ENCODE assay signal across 15 cellular contexts in the genomic region with DNA sequence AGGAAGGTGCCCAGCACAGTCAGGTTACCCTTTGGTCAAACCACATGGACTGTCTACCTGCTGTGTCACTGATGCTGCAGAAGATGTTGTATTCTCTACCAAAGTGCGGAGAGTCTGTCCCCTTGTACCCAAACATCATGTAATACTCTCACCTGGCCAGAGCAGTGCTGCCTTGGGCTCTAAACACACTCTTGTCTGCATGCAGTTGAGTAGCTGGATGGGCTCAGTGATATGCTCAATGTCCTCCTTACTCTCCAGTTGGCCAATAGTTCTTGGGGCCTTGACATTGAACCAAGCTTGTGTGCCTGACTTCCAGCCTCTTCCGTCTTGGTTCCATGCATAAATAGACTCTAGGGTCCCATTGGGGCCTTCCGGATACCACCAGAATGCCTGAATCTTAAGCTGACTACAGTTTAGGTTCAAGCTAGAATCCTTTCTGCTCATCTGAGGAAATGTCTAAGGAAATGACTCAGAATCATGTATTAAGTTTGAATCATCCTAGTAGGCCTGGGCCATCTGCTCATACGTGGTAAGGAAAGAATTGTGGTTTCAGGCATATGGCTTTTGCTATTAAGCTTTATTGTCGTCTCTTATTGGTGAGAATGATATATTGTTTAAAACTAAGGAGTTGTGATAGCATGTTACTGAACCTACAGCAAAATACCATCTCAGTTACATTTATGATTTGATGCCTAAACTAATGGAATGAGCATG.
DNase-seq lines count a peak whose midpoint lies in the region; ATAC-seq, FAIRE-seq and TF ChIP-seq lines count a peak whose summit lies in the region.
"Had no signal": no experiment of that assay in that cellular context is flagged by ENCODE, and none has a peak within 500 bp of the region (broad histone marks: within the 10 kb centered on the region; RNA-seq: fewer than 3 reads in every experiment).

No MANE protein-coding gene starts in this region.

- no peaks in the 10 kb centered on the region for H3K36me3 ChIP-seq in CD8-positive, alpha-beta T cell (ENCODE audit: insufficient read depth, low read length)
- H3K36me3 ChIP-seq: gastrocnemius medialis, transverse colon had no signal

- no peaks in the 10 kb centered on the region for H3K27me3 Mint-ChIP-seq in CD8-positive, alpha-beta T cell (ENCODE audit: low read depth)
- no peaks in the 10 kb centered on the region for H3K27me3 Mint-ChIP-seq in activated T-helper 2 cell treated with anti-CD3 and anti-CD28 coated beads, Interferon-gamma antibody, Interleukin-2, Interleukin-4, amounts not matched to agents 10 μg/mL and 5 μg/mL and 100 μg/mL, durations not matched to agents 14 hours and 24 hours and 36 hours (ENCODE audit: low read depth)

- H3K4me1 ChIP-seq in CD8-positive, alpha-beta T cell (ENCODE audit: insufficient read depth, low read length) = no peaks in the 10 kb centered on the region
- H3K4me1 ChIP-seq: gastrocnemius medialis, transverse colon had no signal

- no peak for TF ChIP-seq CTCF in CD8-positive, alpha-beta T cell (IDR thresholded peaks at IDR 0.05)

- H3K9me3 Mint-ChIP-seq in CD8-positive, alpha-beta T cell = no peaks in the 10 kb centered on the region
- H3K9me3 Mint-ChIP-seq in activated T-helper 2 cell treated with anti-CD3 and anti-CD28 coated beads, Interferon-gamma antibody, Interleukin-2, Interleukin-4, amounts not matched to agents 10 μg/mL and 5 μg/mL and 100 μg/mL, durations not matched to agents 14 hours and 24 hours and 36 hours = no peaks in the 10 kb centered on the region

- no peaks in the 10 kb centered on the region for H3K36me3 Mint-ChIP-seq in CD8-positive, alpha-beta T cell
- H3K36me3 Mint-ChIP-seq in activated T-helper 2 cell treated with anti-CD3 and anti-CD28 coated beads, Interferon-gamma antibody, Interleukin-2, Interleukin-4, amounts not matched to agents 10 μg/mL and 5 μg/mL and 100 μg/mL, durations not matched to agents 14 hours and 24 hours and 36 hours (ENCODE audit: low read depth) = no peaks in the 10 kb centered on the region
- H3K36me3 Mint-ChIP-seq: brain had no signal

- no peak overlapping the region for H3K27ac ChIP-seq in CD8-positive, alpha-beta T cell (ENCODE audit: low read depth, low read length)
- H3K27ac ChIP-seq: gastrocnemius medialis, transverse colon had no signal

- DNase-seq in CD8-positive, alpha-beta T cell = no peak
- DNase-seq in KG1 (lab: John Stamatoyannopoulos, UW) (peak; percentile 26), kidney tubule cell (ENCODE audit: low spot score) (peak; percentile 67), Right ventricle myocardium superior (no peak), mesenteric fat pad (ENCODE audit: low spot score) (no peak), GM12891 (ENCODE audit: insufficient read length, low spot score) (no peak)
- DNase-seq in activated T-helper 2 cell treated with anti-CD3 and anti-CD28 coated beads, Interferon-gamma antibody, Interleukin-2, Interleukin-4, amounts not matched to agents 10 μg/mL and 5 μg/mL and 100 μg/mL, durations not matched to agents 14 hours and 24 hours and 36 hours (ENCODE audit: low spot score) = no peak
- DNase-seq in stimulated activated CD8-positive, alpha-beta memory T cell treated with anti-CD3 and anti-CD28 coated beads, Interleukin-4, amount 100 ng/mL, for 48 hours = no peak
- DNase-seq: gastrocnemius medialis, NCI-H2171, posterior cingulate gyrus, SHP77 treated with DMSO at 0.1 percent for 48 hours, transverse colon had no signal

- H3K4me3 Mint-ChIP-seq in CD8-positive, alpha-beta T cell = no peak overlapping the region
- no peak overlapping the region for H3K4me3 Mint-ChIP-seq in activated T-helper 2 cell treated with anti-CD3 and anti-CD28 coated beads, Interferon-gamma antibody, Interleukin-2, Interleukin-4, amounts not matched to agents 10 μg/mL and 5 μg/mL and 100 μg/mL, durations not matched to agents 14 hours and 24 hours and 36 hours (ENCODE audit: low read depth)
- H3K4me3 Mint-ChIP-seq: brain had no signal

- intact Hi-C loops in CD8-positive, alpha-beta T cell (cut with DNase I, micrococcal nuclease) = no loop called here
- intact Hi-C loops in activated T-helper 2 cell treated with anti-CD3 and anti-CD28 coated beads, Interferon-gamma antibody, Interleukin-2, Interleukin-4, amounts not matched to agents 10 μg/mL and 5 μg/mL and 100 μg/mL, durations not matched to agents 14 hours and 24 hours and 36 hours (cut with micrococcal nuclease) = no loop called here
- intact Hi-C loops in Right ventricle myocardium superior (cut with DNase I) = no loop called here

- H3K4me1 Mint-ChIP-seq in CD8-positive, alpha-beta T cell (ENCODE audit: low read depth) = no peaks in the 10 kb centered on the region
- H3K4me1 Mint-ChIP-seq in activated T-helper 2 cell treated with anti-CD3 and anti-CD28 coated beads, Interferon-gamma antibody, Interleukin-2, Interleukin-4, amounts not matched to agents 10 μg/mL and 5 μg/mL and 100 μg/mL, durations not matched to agents 14 hours and 24 hours and 36 hours (ENCODE audit: low read depth) = peaks cover 9% of the 10 kb centered on the region
- H3K4me1 Mint-ChIP-seq: brain had no signal

- H3K9me3 ChIP-seq in CD8-positive, alpha-beta T cell (ENCODE audit: low read length) = no peaks in the 10 kb centered on the region
- H3K9me3 ChIP-seq: transverse colon had no signal

- peak overlapping the region; percentile 53 for H3K27ac Mint-ChIP-seq in CD8-positive, alpha-beta T cell
- peak overlapping the region; percentile 25 for H3K27ac Mint-ChIP-seq in activated T-helper 2 cell treated with anti-CD3 and anti-CD28 coated beads, Interferon-gamma antibody, Interleukin-2, Interleukin-4, amounts not matched to agents 10 μg/mL and 5 μg/mL and 100 μg/mL, durations not matched to agents 14 hours and 24 hours and 36 hours
- H3K27ac Mint-ChIP-seq: brain had no signal

- no peak overlapping the region for H3K4me3 ChIP-seq in CD8-positive, alpha-beta T cell (ENCODE audit: low read depth, low read length)
- H3K4me3 ChIP-seq: gastrocnemius medialis, transverse colon had no signal

- CTCF ChIA-PET in CD8-positive, alpha-beta T cell (lab: Charles Lee) = no interaction called here

- POLR2A ChIA-PET in CD8-positive, alpha-beta T cell (lab: Charles Lee) = no interaction called here

- FAIRE-seq in GM12891 (lab: Jason Lieb, UNC) = no peak
- FAIRE-seq: GM18507 had no signal

- no peaks in the 10 kb centered on the region for H3K27me3 ChIP-seq in CD8-positive, alpha-beta T cell (ENCODE audit: insufficient read depth, low read length)
- H3K27me3 ChIP-seq: gastrocnemius medialis, transverse colon had no signal

- ATAC-seq in CD8-positive, alpha-beta T cell = no peak
- ATAC-seq in Right ventricle myocardium superior (ENCODE audit: poor library complexity) = no peak
- ATAC-seq: gastrocnemius medialis had no signal

- no peak for TF ChIP-seq POLR2A in GM12891 (IDR thresholded peaks at IDR 0.05; ENCODE audit: low read depth, low read length)

TF ChIP-seq in GM12891, 5 proteins besides CTCF, POLR2A, EP300 and RAD21:
- no peak for TF ChIP-seq SPI1 (IDR thresholded peaks at IDR 0.05; ENCODE audit: low read depth, low read length)
- TF ChIP-seq POLR2AphosphoS5 (IDR thresholded peaks at IDR 0.05; ENCODE audit: low read depth, low read length) = no peak
- no peak for TF ChIP-seq TAF1 (IDR thresholded peaks at IDR 0.05; ENCODE audit: low read depth, low read length)

Comparison
In these comparisons a context has a peak if more than half of its experiments do, and no peak if none do; other contexts are left out.
1. DNase-seq: peak in KG1 (single experiment) and kidney tubule cell (single experiment); none in CD8-positive, alpha-beta T cell (0 of 7), activated T-helper 2 cell treated with anti-CD3 and anti-CD28 coated beads, Interferon-gamma antibody, Interleukin-2, Interleukin-4, amounts not matched to agents 10 μg/mL and 5 μg/mL and 100 μg/mL, durations not matched to agents 14 hours and 24 hours and 36 hours (single experiment), Right ventricle myocardium superior (single experiment), stimulated activated CD8-positive, alpha-beta memory T cell treated with anti-CD3 and anti-CD28 coated beads, Interleukin-4, amount 100 ng/mL, for 48 hours (single experiment), mesenteric fat pad (single experiment) and GM12891 (single experiment).